ENCODE assay signal across 19 cellular contexts in genomic region chr15:45397116-45397665, GRCh38. TPM values are rescaled to one million over a fixed set of nuclear protein-coding genes. Genes with fewer than 3 reads are reported as not detected.
A peak's percentile ranks its signal among the peaks of the same experiment; 100 is the strongest.
DNase-seq lines count a peak whose midpoint lies in the region; ATAC-seq, FAIRE-seq and TF ChIP-seq lines count a peak whose summit lies in the region.
"Had no signal": no experiment of that assay in that cellular context is flagged by ENCODE, and none has a peak within 500 bp of the region (broad histone marks: within the 10 kb centered on the region; RNA-seq: fewer than 3 reads in every experiment).

No MANE protein-coding gene starts in this region.

- POLR2A ChIA-PET in Caco-2 (lab: Charles Lee) = no interaction called here

- ATAC-seq in left colon (peak; percentile 4), naive B cell (ENCODE audit: low read depth in 2 of 2) (no peak), GM21447 (IDR thresholded peaks at IDR 0.05; ENCODE audit: unreplicated experiment) (no peak)
- ATAC-seq: A549, HCT116 had no signal

- CTCF ChIA-PET in Caco-2 (lab: Charles Lee) = no interaction called here

- H3K36me3 ChIP-seq in Caco-2 (ENCODE audit: control insufficient read depth, insufficient read depth, low read length) = no peaks in the 10 kb centered on the region; the same call in 1 of the 2 replicates
- H3K36me3 ChIP-seq in bronchial epithelial cell (ENCODE audit: control insufficient read depth, insufficient read depth, low read length) = no peaks in the 10 kb centered on the region
- no peaks in the 10 kb centered on the region for H3K36me3 ChIP-seq in prostate gland
- H3K36me3 ChIP-seq: BLaER1 had no signal

- H3K4me1 ChIP-seq in Caco-2 (peaks cover 18% of the 10 kb centered on the region), prostate gland (replicated peaks) (no peaks in the 10 kb centered on the region)

- H3K9me3 Mint-ChIP-seq in Caco-2 (ENCODE audit: unreplicated experiment) (no peaks in the 10 kb centered on the region), naive B cell (no peaks in the 10 kb centered on the region)
- H3K9me3 Mint-ChIP-seq: CD4-positive, alpha-beta memory T cell had no signal

- DNase-seq in Caco-2 (no peak), bronchial epithelial cell (ENCODE audit: low read depth) (no peak), left colon (no peak), naive B cell (no peak), T1000 (lab: John Stamatoyannopoulos, UW) (no peak), amygdala (lab: John Stamatoyannopoulos, UW) (no peak), prostate gland (ENCODE audit: low spot score) (no peak)
- DNase-seq: Calu3; CD4-positive, alpha-beta memory T cell; DMS79 treated with DMSO at 0.1 percent for 48 hours; GF-D8; GOT3; H7 had no signal

- 58% methylated on average over 6 of the region's 6 CpGs for WGBS in prostate gland

- H3K4me3 ChIP-seq in Caco-2 (ENCODE audit: low read depth, low read length) = 0 out of 2 replicates have a peak overlapping the region, but pooled peaks have one; percentile 5
- H3K4me3 ChIP-seq in bronchial epithelial cell (ENCODE audit: low read depth, low read length) = no peak overlapping the region
- H3K4me3 ChIP-seq in prostate gland = no peak overlapping the region
- H3K4me3 ChIP-seq: A549, BLaER1 had no signal

- H3K27ac Mint-ChIP-seq in Caco-2 (ENCODE audit: unreplicated experiment) (no peak overlapping the region), naive B cell (peak overlapping the region in 4 of 6 donors; percentile 12 to 72 (median 53))
- H3K27ac Mint-ChIP-seq: CD14-positive monocyte; CD4-positive, alpha-beta memory T cell had no signal

- H3K27me3 ChIP-seq in Caco-2 (replicated peaks; ENCODE audit: control insufficient read depth, insufficient read depth, low read length) = no peaks in the 10 kb centered on the region
- H3K27me3 ChIP-seq in bronchial epithelial cell (ENCODE audit: control insufficient read depth, insufficient read depth, low read length) = no peaks in the 10 kb centered on the region
- no peaks in the 10 kb centered on the region for H3K27me3 ChIP-seq in prostate gland (replicated peaks; ENCODE audit: insufficient read depth)

- TF ChIP-seq POLR2A in prostate gland (IDR thresholded peaks at IDR 0.05) = no peak

- no peaks in the 10 kb centered on the region for H3K36me3 Mint-ChIP-seq in Caco-2 (ENCODE audit: insufficient read depth, unreplicated experiment)
- H3K36me3 Mint-ChIP-seq in naive B cell = peaks cover 0 to 4% of the 10 kb centered on the region in 2 donors
- H3K36me3 Mint-ChIP-seq: CD14-positive monocyte had no signal

- H3K27me3 Mint-ChIP-seq in Caco-2 (ENCODE audit: insufficient read depth, unreplicated experiment) (no peaks in the 10 kb centered on the region), naive B cell (peaks cover 4 to 18% (median 12%) of the 10 kb centered on the region in 3 donors)

- H3K4me3 Mint-ChIP-seq in Caco-2 (ENCODE audit: unreplicated experiment) = no peak overlapping the region
- H3K4me3 Mint-ChIP-seq in naive B cell = no peak overlapping the region
- H3K4me3 Mint-ChIP-seq: CD14-positive monocyte; CD4-positive, alpha-beta memory T cell had no signal

- BruUV-seq in Caco-2 (replicated peaks; lab: Mats Ljungman, UMichigan) = no TSS peak

- H3K9me3 ChIP-seq in Caco-2 (no peaks in the 10 kb centered on the region; the same call in 1 of the 2 replicates), prostate gland (no peaks in the 10 kb centered on the region)
- H3K9me3 ChIP-seq: A549, BLaER1 had no signal

- intact Hi-C loops in Caco-2 (cut with micrococcal nuclease; ENCODE audit: unreplicated experiment) (no loop called here), left colon (cut with DNase I, micrococcal nuclease) (loop anchor here in 1 of 2 donors (5.0 to 10.0 kb wide), 3 partner anchors 90 to 235 kb away; no protein-coding TSS in a partner anchor), prostate gland (cut with DNase I) (no loop called here)

- TF ChIP-seq CTCF in Caco-2 (IDR thresholded peaks at IDR 0.05; ENCODE audit: insufficient read depth in 1 of 2, low read depth in 1 of 2, low read length in 1 of 2, severe bottlenecking in 1 of 2, unreplicated experiment in 1 of 2) (no peak), bronchial epithelial cell (IDR thresholded peaks at IDR 0.05; ENCODE audit: insufficient read depth, low read length, severe bottlenecking) (no peak), prostate gland (IDR thresholded peaks at IDR 0.05) (no peak)

- H3K27ac ChIP-seq in prostate gland = no peak overlapping the region
- H3K27ac ChIP-seq: 22Rv1, A549, BLaER1 had no signal

- peaks cover 7% of the 10 kb centered on the region for H3K4me1 Mint-ChIP-seq in Caco-2 (ENCODE audit: low read depth, unreplicated experiment)
- peaks cover 11 to 25% (median 17%) of the 10 kb centered on the region in 3 donors for H3K4me1 Mint-ChIP-seq in naive B cell

- FAIRE-seq in bronchial epithelial cell (lab: Jason Lieb, UNC) = peak; percentile 40
- FAIRE-seq: A549 had no signal

RNA-seq across cellular contexts. Expression of gene GATM, which starts 18.8 kb away (rescaled TPM):
- 3.3 and 4.4 TPM in 2 replicates for total RNA-seq in Caco-2 (2022)
- total RNA-seq in bronchial epithelial cell = 1.0 and 1.3 TPM in 2 replicates
- 10 to 100 TPM in 1 of 2 donors, 1 to 10 TPM in 1; 3.5 to 12.0 TPM for total RNA-seq in left colon
- 10 to 100 TPM in 3 of 6 donors, 1 to 10 TPM in 3; 1.9 to 26.7 (median 12.0) TPM for polyA plus RNA-seq in naive B cell (ENCODE audit: low read depth in 6 of 6)
- 100 to 1,000 TPM in 1 of 2 donors, 10 to 100 TPM in 1; 12.9 to 254 TPM for total RNA-seq in prostate gland
